In genomic region chrX:45903781-45904201, GRCh38 we compare ENCODE assay signal across 1 cellular context.
TF ChIP-seq lines count a peak whose summit lies in the region.

No MANE protein-coding gene starts in this region.

TF ChIP-seq in WTC11, 78 proteins besides CTCF, POLR2A, EP300 and RAD21 (continued from another document):
- TF ChIP-seq ZMAT4 (CRISPR knock-in tag; IDR thresholded peaks at IDR 0.05) (no peak), CREM (CRISPR knock-in tag; IDR thresholded peaks at IDR 0.05) (no peak), TCF7 (CRISPR knock-in tag; IDR thresholded peaks at IDR 0.05; ENCODE audit: low read depth) (no peak), JAZF1 (CRISPR knock-in tag; IDR thresholded peaks at IDR 0.05) (no peak), ZNF263 (CRISPR knock-in tag; IDR thresholded peaks at IDR 0.05; ENCODE audit: low read depth) (no peak), SMAD4 (CRISPR knock-in tag; IDR thresholded peaks at IDR 0.05) (no peak)
- TF ChIP-seq, protein P1, sequence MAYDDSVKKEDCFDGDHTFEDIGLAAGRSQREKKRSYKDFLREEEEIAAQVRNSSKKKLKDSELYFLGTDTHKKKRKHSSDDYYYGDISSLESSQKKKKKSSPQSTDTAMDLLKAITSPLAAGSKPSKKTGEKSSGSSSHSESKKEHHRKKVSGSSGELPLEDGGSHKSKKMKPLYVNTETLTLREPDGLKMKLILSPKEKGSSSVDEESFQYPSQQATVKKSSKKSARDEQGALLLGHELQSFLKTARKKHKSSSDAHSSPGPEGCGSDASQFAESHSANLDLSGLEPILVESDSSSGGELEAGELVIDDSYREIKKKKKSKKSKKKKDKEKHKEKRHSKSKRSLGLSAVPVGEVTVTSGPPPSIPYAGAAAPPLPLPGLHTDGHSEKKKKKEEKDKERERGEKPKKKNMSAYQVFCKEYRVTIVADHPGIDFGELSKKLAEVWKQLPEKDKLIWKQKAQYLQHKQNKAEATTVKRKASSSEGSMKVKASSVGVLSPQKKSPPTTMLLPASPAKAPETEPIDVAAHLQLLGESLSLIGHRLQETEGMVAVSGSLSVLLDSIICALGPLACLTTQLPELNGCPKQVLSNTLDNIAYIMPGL (CRISPR knock-in tag; IDR thresholded peaks at IDR 0.05): no peak
